Comparison of ENCODE assay signal across 15 cellular contexts in genomic region chr13:31944262-31945160, GRCh38.
DNase-seq lines count a peak whose midpoint lies in the region; ATAC-seq and TF ChIP-seq lines count a peak whose summit lies in the region.
"Had no signal": no experiment of that assay in that cellular context is flagged by ENCODE, and none has a peak within 500 bp of the region (broad histone marks: within the 10 kb centered on the region; RNA-seq: fewer than 3 reads in every experiment).

No MANE protein-coding gene starts in this region.

- H3K4me2 ChIP-seq in PC-9 (peak overlapping the region; percentile 75), trophoblast cell (ENCODE audit: low read length) (no peak overlapping the region)

- POLR2A ChIA-PET in PC-9 (lab: Charles Lee; ENCODE audit: unreplicated experiment): interaction anchor here (0.6 kb wide), 1 partner anchor 793 kb away, joined by 5 read pairs; no protein-coding TSS in a partner anchor

- no peaks in the 10 kb centered on the region for H3K9me3 Mint-ChIP-seq in activated T-helper 1 cell treated with anti-CD3 and anti-CD28 coated beads, Interleukin-12 subunit alpha, Interleukin-12 subunit beta, Interleukin-2, Interleukin-4 antibody, amounts not matched to agents 30 ng/mL and 10 ng/mL and 1 ng/mL, durations not matched to agents 14 hours and 24 hours and 36 hours
- H3K9me3 Mint-ChIP-seq: naive B cell; stimulated activated naive CD8-positive, alpha-beta T cell treated with anti-CD3 and anti-CD28 coated beads, Interleukin-15, Interleukin-2, amounts not matched to agents 100 ng/mL and 50 ng/mL, for 24 hours had no signal

- H2AFZ ChIP-seq in PC-9 (0 out of 2 replicates have a peak overlapping the region, but pooled peaks have one; percentile 6), trophoblast cell (ENCODE audit: insufficient read depth, low read length, poor library complexity) (no peak overlapping the region)

- no peak overlapping the region for H3K14ac ChIP-seq in trophoblast cell (ENCODE audit: low read length)

- WGBS in trophoblast cell (ENCODE audit: extremely low coverage, insufficient coverage, insufficient read length): no CpG with 5 or more reads among the region's 3 CpGs

- intact Hi-C loops in PC-9 (cut with micrococcal nuclease; ENCODE audit: unreplicated experiment): no loop called here
- intact Hi-C loops in activated T-helper 1 cell treated with anti-CD3 and anti-CD28 coated beads, Interleukin-12 subunit alpha, Interleukin-12 subunit beta, Interleukin-2, Interleukin-4 antibody, amounts not matched to agents 30 ng/mL and 10 ng/mL and 1 ng/mL, durations not matched to agents 14 hours and 24 hours and 36 hours (cut with micrococcal nuclease): no loop called here

- peaks cover 24% of the 10 kb centered on the region for H3K27me3 Mint-ChIP-seq in activated T-helper 1 cell treated with anti-CD3 and anti-CD28 coated beads, Interleukin-12 subunit alpha, Interleukin-12 subunit beta, Interleukin-2, Interleukin-4 antibody, amounts not matched to agents 30 ng/mL and 10 ng/mL and 1 ng/mL, durations not matched to agents 14 hours and 24 hours and 36 hours (ENCODE audit: insufficient read depth)
- H3K27me3 Mint-ChIP-seq: naive B cell, progenitor cell of endocrine pancreas had no signal

- H3K4me3 ChIP-seq in PC-9 (peak overlapping the region; percentile 21; the same call in 1 of the 2 replicates), skeletal muscle cell (ENCODE audit: low read depth, low read length) (no peak overlapping the region), trophoblast cell (ENCODE audit: low read depth, low read length) (no peak overlapping the region)

- no peak overlapping the region for H4K12ac ChIP-seq in trophoblast cell (ENCODE audit: low read depth, low read length)

- no peak overlapping the region for H3K4ac ChIP-seq in trophoblast cell (ENCODE audit: low read depth, low read length)

- CTCF ChIA-PET in PC-9 (lab: Charles Lee): interaction anchor here (0.6 to 1.1 kb wide), 2 partner anchors 35 to 363 kb away, joined by 4 read pairs; no protein-coding TSS in a partner anchor

- H3K9ac ChIP-seq in trophoblast cell (ENCODE audit: low read length): no peak overlapping the region

- no peak overlapping the region for H2BK12ac ChIP-seq in trophoblast cell (ENCODE audit: low read length)

- H3K18ac ChIP-seq in trophoblast cell (ENCODE audit: low read length): no peak overlapping the region

- no peaks in the 10 kb centered on the region for H3K79me1 ChIP-seq in trophoblast cell (ENCODE audit: low read length)

- H3K27me3 ChIP-seq in PC-9 (ENCODE audit: insufficient read depth, low read depth) (no peaks in the 10 kb centered on the region), trophoblast cell (ENCODE audit: insufficient read depth, low read length) (no peaks in the 10 kb centered on the region)

- H3K79me2 ChIP-seq in PC-9 (ENCODE audit: low read depth) (no peaks in the 10 kb centered on the region), trophoblast cell (ENCODE audit: control insufficient read depth, insufficient read depth, low read length, poor library complexity) (no peaks in the 10 kb centered on the region)

- ATAC-seq in HG02885 (IDR thresholded peaks at IDR 0.05; ENCODE audit: poor library complexity, unreplicated experiment): no peak
- ATAC-seq: HCT116 had no signal

- peaks cover 25% of the 10 kb centered on the region; the same call in 1 of the 2 replicates for H3F3A ChIP-seq in PC-9 (ENCODE audit: insufficient read depth, low read depth)

- H3K9me3 ChIP-seq in PC-9 (ENCODE audit: insufficient read depth, low read depth): no peaks in the 10 kb centered on the region
- H3K9me3 ChIP-seq in trophoblast cell (ENCODE audit: insufficient read depth, low read depth, low read length): no peaks in the 10 kb centered on the region

- H3K9me2 ChIP-seq in PC-9 (ENCODE audit: insufficient read depth): no peaks in the 10 kb centered on the region; the same call in none of the 2 replicates

- H2BK5ac ChIP-seq in trophoblast cell (ENCODE audit: low read depth, low read length, poor library complexity): no peak overlapping the region

- BruUV-seq in PC-9 (replicated peaks; lab: Mats Ljungman, UMichigan): no TSS peak

- no peak overlapping the region for H4K91ac ChIP-seq in trophoblast cell (ENCODE audit: low read depth, low read length)

- no peak for TF ChIP-seq CTCF in PC-9 (conservative IDR thresholded peaks at IDR 0.05)

- H2BK120ac ChIP-seq in trophoblast cell (ENCODE audit: insufficient read depth, low read length, poor library complexity): no peak overlapping the region

- peak; percentile 9 for DNase-seq in NCI-H146 (lab: John Stamatoyannopoulos, UW)
- no peak for DNase-seq in NCI-H146 treated with DMSO at 0.1 percent for 48 hours (lab: John Stamatoyannopoulos, UW; ENCODE audit: unreplicated experiment)
- no peak for DNase-seq in PC-9
- no peak for DNase-seq in epithelial cell of prostate (ENCODE audit: low read depth, low spot score)
- peak; percentile 22 for DNase-seq in skeletal muscle cell (ENCODE audit: low read depth)
- no peak for DNase-seq in activated T-helper 1 cell treated with anti-CD3 and anti-CD28 coated beads, Interleukin-12 subunit alpha, Interleukin-12 subunit beta, Interleukin-2, Interleukin-4 antibody, amounts not matched to agents 30 ng/mL and 10 ng/mL and 1 ng/mL, durations not matched to agents 14 hours and 24 hours and 36 hours (ENCODE audit: low spot score)
- DNase-seq in trophoblast cell: no peak
- DNase-seq: amniotic stem cell; CD4-positive, alpha-beta memory T cell; naive B cell; SIG-M5 had no signal

- H4K8ac ChIP-seq in trophoblast cell (ENCODE audit: low read depth, low read length): no peak overlapping the region

- H3K36me3 Mint-ChIP-seq in activated T-helper 1 cell treated with anti-CD3 and anti-CD28 coated beads, Interleukin-12 subunit alpha, Interleukin-12 subunit beta, Interleukin-2, Interleukin-4 antibody, amounts not matched to agents 30 ng/mL and 10 ng/mL and 1 ng/mL, durations not matched to agents 14 hours and 24 hours and 36 hours (ENCODE audit: low read depth): peaks cover 2% of the 10 kb centered on the region
- H3K36me3 Mint-ChIP-seq: naive B cell had no signal

- H3K27ac ChIP-seq in PC-9 (peak overlapping the region; percentile 80), epithelial cell of prostate (peak overlapping the region; percentile 81), trophoblast cell (ENCODE audit: low read depth, low read length) (no peak overlapping the region)

- H2AK5ac ChIP-seq in trophoblast cell (ENCODE audit: low read length): no peak overlapping the region

- no peak overlapping the region for H3K27ac Mint-ChIP-seq in activated T-helper 1 cell treated with anti-CD3 and anti-CD28 coated beads, Interleukin-12 subunit alpha, Interleukin-12 subunit beta, Interleukin-2, Interleukin-4 antibody, amounts not matched to agents 30 ng/mL and 10 ng/mL and 1 ng/mL, durations not matched to agents 14 hours and 24 hours and 36 hours
- H3K27ac Mint-ChIP-seq: naive B cell; progenitor cell of endocrine pancreas; stimulated activated naive CD8-positive, alpha-beta T cell treated with anti-CD3 and anti-CD28 coated beads, Interleukin-15, Interleukin-2, amounts not matched to agents 100 ng/mL and 50 ng/mL, for 24 hours had no signal

- no peaks in the 10 kb centered on the region for H3K4me1 Mint-ChIP-seq in activated T-helper 1 cell treated with anti-CD3 and anti-CD28 coated beads, Interleukin-12 subunit alpha, Interleukin-12 subunit beta, Interleukin-2, Interleukin-4 antibody, amounts not matched to agents 30 ng/mL and 10 ng/mL and 1 ng/mL, durations not matched to agents 14 hours and 24 hours and 36 hours (ENCODE audit: low read depth)
- H3K4me1 Mint-ChIP-seq: CD4-positive, alpha-beta memory T cell; naive B cell had no signal

- H3K23ac ChIP-seq in trophoblast cell (ENCODE audit: low read length): no peak overlapping the region

- no peaks in the 10 kb centered on the region for H4K20me1 ChIP-seq in PC-9 (ENCODE audit: insufficient read depth)

- no peak overlapping the region for H3K4me3 Mint-ChIP-seq in activated T-helper 1 cell treated with anti-CD3 and anti-CD28 coated beads, Interleukin-12 subunit alpha, Interleukin-12 subunit beta, Interleukin-2, Interleukin-4 antibody, amounts not matched to agents 30 ng/mL and 10 ng/mL and 1 ng/mL, durations not matched to agents 14 hours and 24 hours and 36 hours
- H3K4me3 Mint-ChIP-seq: CD4-positive, alpha-beta memory T cell; naive B cell; stimulated activated naive CD8-positive, alpha-beta T cell treated with anti-CD3 and anti-CD28 coated beads, Interleukin-15, Interleukin-2, amounts not matched to agents 100 ng/mL and 50 ng/mL, for 24 hours had no signal

- H3K4me1 ChIP-seq in PC-9 (replicated peaks; ENCODE audit: insufficient read depth) (peaks cover 24% of the 10 kb centered on the region), trophoblast cell (ENCODE audit: control insufficient read depth in 1 of 2, insufficient read depth in 2 of 2, low read length in 2 of 2) (peaks cover 0 to 3% of the 10 kb centered on the region in 2 experiments)

- H3K36me3 ChIP-seq in PC-9 (ENCODE audit: low read depth) (no peaks in the 10 kb centered on the region), trophoblast cell (ENCODE audit: control insufficient read depth in 1 of 2, insufficient read depth in 2 of 2, low read length in 2 of 2) (no peaks in the 10 kb centered on the region)

Comparison
In these comparisons a context has a peak if more than half of its experiments do, and no peak if none do; other contexts are left out.
1. DNase-seq: peak in NCI-H146 (single experiment) and skeletal muscle cell (single experiment); none in NCI-H146 treated with DMSO at 0.1 percent for 48 hours (single experiment), PC-9 (0 of 2), epithelial cell of prostate (single experiment), activated T-helper 1 cell treated with anti-CD3 and anti-CD28 coated beads, Interleukin-12 subunit alpha, Interleukin-12 subunit beta, Interleukin-2, Interleukin-4 antibody, amounts not matched to agents 30 ng/mL and 10 ng/mL and 1 ng/mL, durations not matched to agents 14 hours and 24 hours and 36 hours (single experiment) and trophoblast cell (0 of 2).